25 cellular contexts compared by ENCODE assay signal in genomic region chr17:20114466-20114865, GRCh38.
"Had no signal": no experiment of that assay in that cellular context is flagged by ENCODE, and none has a peak within 500 bp of the region (broad histone marks: within the 10 kb centered on the region; RNA-seq: fewer than 3 reads in every experiment).

No MANE protein-coding gene starts in this region.

- H3K27ac Mint-ChIP-seq: activated CD4-positive, alpha-beta T cell treated with anti-CD3 and anti-CD28 coated beads, Interleukin-2, amount 10 ng/mL, durations not matched to agents 7 days and 5 days; activated CD8-positive, alpha-beta T cell treated with anti-CD3 and anti-CD28 coated beads, Interleukin-2, amount 10 ng/mL, durations not matched to agents 7 days and 5 days; activated naive CD4-positive, alpha-beta T cell treated with anti-CD3 and anti-CD28 coated beads for 36 hours; activated T-cell treated with anti-CD3 and anti-CD28 coated beads, Interleukin-2, amount 50 U/mL, for 24 hours; activated T-helper 2 cell treated with anti-CD3 and anti-CD28 coated beads, Interferon-gamma antibody, Interleukin-2, Interleukin-4, amounts not matched to agents 10 μg/mL and 5 μg/mL and 100 μg/mL, durations not matched to agents 14 hours and 24 hours and 36 hours; nephron progenitor cell; progenitor cell of endocrine pancreas; stimulated activated naive CD8-positive, alpha-beta T cell treated with anti-CD3 and anti-CD28 coated beads, Interleukin-15, Interleukin-2, amounts not matched to agents 100 ng/mL and 50 ng/mL, for 24 hours had no signal

- H3K36me3 ChIP-seq: cardiac muscle cell, suprapubic skin, transverse colon, uterus had no signal

- H3K4me1 ChIP-seq: left lung, right atrium auricular region, suprapubic skin, uterus had no signal

- H3K4me1 Mint-ChIP-seq: nephron progenitor cell had no signal

- H3K27me3 Mint-ChIP-seq: effector memory CD8-positive, alpha-beta T cell; stimulated activated naive CD8-positive, alpha-beta T cell treated with anti-CD3 and anti-CD28 coated beads, Interleukin-15, Interleukin-2, amounts not matched to agents 100 ng/mL and 50 ng/mL, for 24 hours had no signal

- H3K4me3 Mint-ChIP-seq: activated CD4-positive, alpha-beta T cell treated with anti-CD3 and anti-CD28 coated beads, Interleukin-2, amount 10 ng/mL, durations not matched to agents 7 days and 5 days; activated CD8-positive, alpha-beta T cell treated with anti-CD3 and anti-CD28 coated beads, Interleukin-2, amount 10 ng/mL, durations not matched to agents 7 days and 5 days; activated naive CD4-positive, alpha-beta T cell treated with anti-CD3 and anti-CD28 coated beads for 36 hours; activated T-cell treated with anti-CD3 and anti-CD28 coated beads, Interleukin-2, amount 50 U/mL, for 24 hours; effector memory CD8-positive, alpha-beta T cell; nephron progenitor cell; stimulated activated naive CD8-positive, alpha-beta T cell treated with anti-CD3 and anti-CD28 coated beads, Interleukin-15, Interleukin-2, amounts not matched to agents 100 ng/mL and 50 ng/mL, for 24 hours had no signal

- H3K27me3 ChIP-seq: cardiac muscle cell, esophagus squamous epithelium, right atrium auricular region, suprapubic skin, transverse colon, uterus had no signal

- ATAC-seq: activated CD8-positive, alpha-beta T cell treated with anti-CD3 and anti-CD28 coated beads, Interleukin-2, amount 10 ng/mL, durations not matched to agents 7 days and 5 days; effector memory CD8-positive, alpha-beta T cell; left lung had no signal

- H3K27ac ChIP-seq: cardiac muscle cell, esophagus squamous epithelium, left lung, right atrium auricular region, skin epidermis, suprapubic skin, transverse colon, uterus had no signal

- H3K9me3 ChIP-seq: esophagus squamous epithelium, left lung, right atrium auricular region, suprapubic skin, transverse colon, uterus had no signal

- H3K9me3 Mint-ChIP-seq: activated CD4-positive, alpha-beta T cell treated with anti-CD3 and anti-CD28 coated beads, Interleukin-2, amount 10 ng/mL, durations not matched to agents 7 days and 5 days; activated naive CD4-positive, alpha-beta T cell treated with anti-CD3 and anti-CD28 coated beads for 36 hours; activated T-cell treated with anti-CD3 and anti-CD28 coated beads, Interleukin-2, amount 50 U/mL, for 24 hours; activated T-helper 2 cell treated with anti-CD3 and anti-CD28 coated beads, Interferon-gamma antibody, Interleukin-2, Interleukin-4, amounts not matched to agents 10 μg/mL and 5 μg/mL and 100 μg/mL, durations not matched to agents 14 hours and 24 hours and 36 hours; effector memory CD8-positive, alpha-beta T cell; stimulated activated naive CD8-positive, alpha-beta T cell treated with anti-CD3 and anti-CD28 coated beads, Interleukin-15, Interleukin-2, amounts not matched to agents 100 ng/mL and 50 ng/mL, for 24 hours had no signal

- H3K4me3 ChIP-seq: cardiac muscle cell, esophagus squamous epithelium, left lung, right atrium auricular region, skin epidermis, suprapubic skin, transverse colon, uterus had no signal

- DNase-seq: activated CD4-positive, alpha-beta T cell treated with anti-CD3 and anti-CD28 coated beads, Interleukin-2, amount 10 ng/mL, durations not matched to agents 7 days and 5 days; activated CD8-positive, alpha-beta T cell treated with anti-CD3 and anti-CD28 coated beads, Interleukin-2, amount 10 ng/mL, durations not matched to agents 7 days and 5 days; activated naive CD4-positive, alpha-beta T cell treated with anti-CD3 and anti-CD28 coated beads for 36 hours; activated T-cell treated with anti-CD3 and anti-CD28 coated beads, Interleukin-2, amount 50 U/mL, for 24 hours; aorta; effector memory CD8-positive, alpha-beta T cell; esophagus squamous epithelium; head of caudate nucleus; kidney; left lung; nephron progenitor cell; occipital lobe; stimulated activated CD4-positive, alpha-beta T cell treated with anti-CD3 and anti-CD28 coated beads, Interleukin-15, amount 100 ng/mL, for 24 hours; stimulated activated CD4-positive, alpha-beta T cell treated with anti-CD3 and anti-CD28 coated beads, Interleukin-2, amount 100 ng/mL, for 48 hours; T-helper 1 cell; T1000; transverse colon; uterus had no signal
